In genomic region chr7:117138474-117138873, GRCh38 we compare ENCODE assay signal across 16 cellular contexts.
DNase-seq lines count a peak whose midpoint lies in the region; ATAC-seq and TF ChIP-seq lines count a peak whose summit lies in the region.
"Had no signal": no experiment of that assay in that cellular context is flagged by ENCODE, and none has a peak within 500 bp of the region (broad histone marks: within the 10 kb centered on the region; RNA-seq: fewer than 3 reads in every experiment).

No MANE protein-coding gene starts in this region.

- peak overlapping the region; percentile 27; the same call in 1 of the 3 replicates for H3K4me3 Mint-ChIP-seq in GM23338
- H3K4me3 Mint-ChIP-seq in endothelial cell (ENCODE audit: unreplicated experiment) = no peak overlapping the region
- no peak overlapping the region for H3K4me3 Mint-ChIP-seq in type B pancreatic cell
- H3K4me3 Mint-ChIP-seq: B cell; CD8-positive, alpha-beta memory T cell; IgD-negative memory B cell had no signal

- H3K9ac ChIP-seq in IMR-90 (ENCODE audit: low read depth, low read length) = no peak overlapping the region

- H3F3A ChIP-seq in GM23338 (replicated peaks; ENCODE audit: low read depth) = no peaks in the 10 kb centered on the region

- peaks cover 4% of the 10 kb centered on the region for H3K36me3 Mint-ChIP-seq in GM23338 (ENCODE audit: low read depth)
- peaks cover 32% of the 10 kb centered on the region for H3K36me3 Mint-ChIP-seq in endothelial cell (ENCODE audit: low read depth, unreplicated experiment)
- peaks cover 28% of the 10 kb centered on the region for H3K36me3 Mint-ChIP-seq in type B pancreatic cell

- H3K36me3 ChIP-seq in GM23338 (ENCODE audit: insufficient read depth) (no peaks in the 10 kb centered on the region), IMR-90 (ENCODE audit: control insufficient read depth, insufficient read depth, low read length) (peaks cover 13% of the 10 kb centered on the region)

- in situ Hi-C loops in IMR-90 (cut with MboI; ENCODE audit: low sequenced_read_pairs) = no loop called here

- H4K91ac ChIP-seq in IMR-90 (ENCODE audit: insufficient read depth, low read depth, low read length) = no peak overlapping the region

- ATAC-seq in GM23338 = peak; percentile 18; the same call in 1 of the 3 replicates
- ATAC-seq in IMR-90 (ENCODE audit: low read depth) = no peak
- ATAC-seq in left colon = no peak
- ATAC-seq in GM21515 (IDR thresholded peaks at IDR 0.05; ENCODE audit: unreplicated experiment) = no peak

- H3K9me3 Mint-ChIP-seq in GM23338 (no peaks in the 10 kb centered on the region), endothelial cell (ENCODE audit: unreplicated experiment) (no peaks in the 10 kb centered on the region), type B pancreatic cell (no peaks in the 10 kb centered on the region)
- H3K9me3 Mint-ChIP-seq: CD8-positive, alpha-beta memory T cell; IgD-negative memory B cell had no signal

- H3K9me2 ChIP-seq in GM23338 (ENCODE audit: insufficient read depth) = no peaks in the 10 kb centered on the region

- H4K5ac ChIP-seq in IMR-90 (ENCODE audit: low read depth, low read length) = no peak overlapping the region

- no peak overlapping the region for H2AK9ac ChIP-seq in IMR-90 (replicated peaks; ENCODE audit: low read depth, low read length, poor library complexity)

- H3K4me1 ChIP-seq in GM23338 (ENCODE audit: insufficient read depth) (peaks cover 61% of the 10 kb centered on the region), IMR-90 (ENCODE audit: control insufficient read depth, insufficient read depth, low read length) (peaks cover 6% of the 10 kb centered on the region)
- H3K4me1 ChIP-seq: Caco-2 had no signal

- H2AK5ac ChIP-seq in IMR-90 (ENCODE audit: low read depth, low read length) = no peak overlapping the region

- H3K18ac ChIP-seq in IMR-90 (ENCODE audit: low read depth, low read length) = no peak overlapping the region

- H2BK20ac ChIP-seq in IMR-90 (ENCODE audit: low read depth, low read length) = peak overlapping the region; percentile 3; the same call in 1 of the 2 replicates

- BruUV-seq in IMR-90 (replicated peaks; lab: Mats Ljungman, UMichigan) = no TSS peak

- peaks cover 65% of the 10 kb centered on the region for H3K4me1 Mint-ChIP-seq in GM23338
- peaks cover 62% of the 10 kb centered on the region for H3K4me1 Mint-ChIP-seq in endothelial cell (ENCODE audit: unreplicated experiment)
- peaks cover 16% of the 10 kb centered on the region for H3K4me1 Mint-ChIP-seq in type B pancreatic cell (ENCODE audit: unreplicated experiment)

- H4K8ac ChIP-seq in IMR-90 (ENCODE audit: low read depth in 2 of 2, low read length in 2 of 2) = no peak overlapping the region

- no peak for TF ChIP-seq RAD21 in IMR-90 (IDR thresholded peaks at IDR 0.05; ENCODE audit: low read length)

- no peak overlapping the region for H3K23ac ChIP-seq in IMR-90 (ENCODE audit: low read depth, low read length)

- H3K27me3 Mint-ChIP-seq in GM23338 (ENCODE audit: insufficient read depth, low read depth, poor library complexity) = peaks cover 5% of the 10 kb centered on the region
- H3K27me3 Mint-ChIP-seq in endothelial cell (ENCODE audit: unreplicated experiment) = peaks cover 2% of the 10 kb centered on the region
- H3K27me3 Mint-ChIP-seq in type B pancreatic cell = no peaks in the 10 kb centered on the region
- H3K27me3 Mint-ChIP-seq: B cell; CD8-positive, alpha-beta memory T cell; IgD-negative memory B cell had no signal

- H2BK120ac ChIP-seq in IMR-90 (ENCODE audit: low read depth, low read length) = no peak overlapping the region

- H3K56ac ChIP-seq in IMR-90 (ENCODE audit: extremely low read depth, insufficient read depth, low read length) = no peak overlapping the region

- peak overlapping the region; percentile 77; the same call in 1 of the 2 replicates for H3K27ac Mint-ChIP-seq in GM23338
- H3K27ac Mint-ChIP-seq in endothelial cell (ENCODE audit: unreplicated experiment) = peak overlapping the region; percentile 38
- peak overlapping the region; percentile 59 for H3K27ac Mint-ChIP-seq in type B pancreatic cell
- H3K27ac Mint-ChIP-seq: B cell; CD8-positive, alpha-beta memory T cell; IgD-negative memory B cell had no signal

- H2AFZ ChIP-seq in GM23338 (no peak overlapping the region), IMR-90 (replicated peaks; ENCODE audit: low read length, poor library complexity) (no peak overlapping the region)

- intact Hi-C loops in IMR-90 (cut with micrococcal nuclease) (loop anchor here (5.0 kb wide), 1 partner anchor 74 kb away; no protein-coding TSS in a partner anchor), left colon (cut with DNase I, micrococcal nuclease) (no loop called here)

- peaks cover 4% of the 10 kb centered on the region in 2 experiments; a peak in 2 of 4 replicates for H3K79me1 ChIP-seq in IMR-90 (ENCODE audit: low read depth in 1 of 2, low read length in 2 of 2)

- H3K9me3 ChIP-seq in IMR-90 (ENCODE audit: control insufficient read depth, insufficient read depth, low read length) = no peaks in the 10 kb centered on the region
- H3K9me3 ChIP-seq: Caco-2 had no signal

- no peak for TF ChIP-seq CTCF in GM23338 (conservative IDR thresholded peaks at IDR 0.05; ENCODE audit: low read depth in 2 of 2)
- no peak for TF ChIP-seq CTCF in IMR-90 (conservative IDR thresholded peaks at IDR 0.05; ENCODE audit: low read depth, low read length)
- no peak for TF ChIP-seq CTCF in endothelial cell (IDR thresholded peaks at IDR 0.05; ENCODE audit: unreplicated experiment)
- no peak for TF ChIP-seq CTCF in type B pancreatic cell (conservative IDR thresholded peaks at IDR 0.05)

- no peak overlapping the region for H2BK15ac ChIP-seq in IMR-90 (ENCODE audit: low read depth, low read length)

- no peak overlapping the region for H3K14ac ChIP-seq in IMR-90 (replicated peaks; ENCODE audit: low read depth, low read length)

- 0 out of 2 replicates have a peak, but pooled peaks cover 8% of the 10 kb centered on the region for H3K9me1 ChIP-seq in IMR-90 (ENCODE audit: insufficient read depth, low read length)

- H3K27me3 ChIP-seq in GM23338 (ENCODE audit: insufficient read depth) (no peaks in the 10 kb centered on the region), IMR-90 (ENCODE audit: control insufficient read depth, insufficient read depth, low read length) (no peaks in the 10 kb centered on the region)

- CTCF ChIA-PET in IMR-90 (lab: Yijun Ruan, JAX) = no interaction called here

- H3K4me3 ChIP-seq in GM23338 (no peak overlapping the region), IMR-90 (ENCODE audit: insufficient read depth, low read depth, low read length) (no peak overlapping the region)

- 67% methylated on average over 1 of the region's 3 CpGs; no CpG with 5 or more reads in 1 of the 2 experiments for WGBS in IMR-90 (ENCODE audit: extremely low coverage in 2 of 2, insufficient read length in 1 of 2), 2 experiments

- dilution Hi-C loops in IMR-90 (cut with HindIII; ENCODE audit: low sequenced_read_pairs, unreplicated experiment) = no loop called here

- no peak for TF ChIP-seq POLR2A in IMR-90 (IDR thresholded peaks at IDR 0.05; ENCODE audit: low read depth, low read length)

- peak overlapping the region; percentile 31 for H3K4me2 ChIP-seq in GM23338
- no peak overlapping the region for H3K4me2 ChIP-seq in IMR-90 (ENCODE audit: low read depth, low read length)

- H3K27ac ChIP-seq in GM23338 (ENCODE audit: low read depth) = peak overlapping the region; percentile 56; the same call in 1 of the 2 replicates
- no peak overlapping the region for H3K27ac ChIP-seq in IMR-90 (ENCODE audit: insufficient read depth, low read length)

- POLR2A ChIA-PET in IMR-90 (lab: Charles Lee; ENCODE audit: unreplicated experiment) = no interaction called here

- no peaks in the 10 kb centered on the region for H4K20me1 ChIP-seq in GM23338 (replicated peaks; ENCODE audit: insufficient read depth)
- no peaks in the 10 kb centered on the region for H4K20me1 ChIP-seq in IMR-90 (ENCODE audit: insufficient read depth, low read length)

- H2BK5ac ChIP-seq in IMR-90 (ENCODE audit: low read depth, low read length, poor library complexity, severe bottlenecking) = no peak overlapping the region

- DNase-seq in GM23338 (ENCODE audit: low spot score) = no peak
- DNase-seq in IMR-90 = no peak
- DNase-seq in endothelial cell (ENCODE audit: low spot score) = no peak
- no peak for DNase-seq in type B pancreatic cell (ENCODE audit: extremely low spot score, unreplicated experiment)
- DNase-seq in left colon = no peak
- no peak for DNase-seq in islet precursor cell
- DNase-seq: C1 segment of cervical spinal cord; Caco-2; CD8-positive, alpha-beta memory T cell; DMS53; GF-D8; H7; KG1 had no signal

- H3K79me2 ChIP-seq in GM23338 (replicated peaks; ENCODE audit: insufficient read depth) = no peaks in the 10 kb centered on the region

- H3K4ac ChIP-seq in IMR-90 (ENCODE audit: low read depth, low read length) = no peak overlapping the region

TF ChIP-seq in GM23338, 12 proteins besides CTCF, POLR2A, EP300 and RAD21:
- TF ChIP-seq ZNF114 (CRISPR knock-in tag; IDR thresholded peaks at IDR 0.05) (no peak), JUNB (IDR thresholded peaks at IDR 0.05; ENCODE audit: unreplicated experiment) (no peak), STAT1 (IDR thresholded peaks at IDR 0.05; ENCODE audit: unreplicated experiment) (no peak), ETS1 (IDR thresholded peaks at IDR 0.05) (no peak)
TF ChIP-seq in GM23338: peak in this region for 0.

TF ChIP-seq in IMR-90, 13 proteins besides CTCF, POLR2A, EP300 and RAD21 (continues in another document):
- TF ChIP-seq CHD1 (IDR thresholded peaks at IDR 0.05; ENCODE audit: low read depth, low read length) = no peak
- no peak for TF ChIP-seq SMC3 (IDR thresholded peaks at IDR 0.05; ENCODE audit: low read depth, low read length)
- TF ChIP-seq BHLHE40 (IDR thresholded peaks at IDR 0.05; ENCODE audit: low read depth, low read length) = no peak
- no peak for TF ChIP-seq MAFK (IDR thresholded peaks at IDR 0.05; ENCODE audit: low read depth, low read length)
- TF ChIP-seq USF2 (IDR thresholded peaks at IDR 0.05; ENCODE audit: low read depth, low read length) = no peak
- TF ChIP-seq FOS (IDR thresholded peaks at IDR 0.05; ENCODE audit: low read depth, low read length) = no peak
- no peak for TF ChIP-seq MXI1 (IDR thresholded peaks at IDR 0.05; ENCODE audit: borderline replicate concordance, low read depth, low read length)
- no peak for TF ChIP-seq CEBPB (IDR thresholded peaks at IDR 0.05; ENCODE audit: low read depth, low read length)
